8 cellular contexts compared by ENCODE assay signal in genomic region chr11:57597971-57598830, GRCh38. TPM values are rescaled to one million over a fixed set of nuclear protein-coding genes. Genes with fewer than 3 reads are reported as not detected.
DNase-seq lines count a peak whose midpoint lies in the region; ATAC-seq and TF ChIP-seq lines count a peak whose summit lies in the region.

No MANE protein-coding gene starts in this region.

- peak overlapping the region; percentile 81 to 92 (median 92) for H3K4me3 ChIP-seq in liver (ENCODE audit: low read depth in 1 of 3, low read length in 3 of 3)
- peak overlapping the region; percentile 51 for H3K4me3 ChIP-seq in suprapubic skin

- H3K4me1 Mint-ChIP-seq in dendritic cell treated with granulocyte-macrophage colony-stimulating factor and Interleukin-4, amounts not matched to agents 40 ng/mL and 50 ng/mL, for 4 days (ENCODE audit: low read depth) = peaks cover 27% of the 10 kb centered on the region
- peaks cover 1% of the 10 kb centered on the region for H3K4me1 Mint-ChIP-seq in T-helper 2 cell treated with Interferon-gamma antibody and Interleukin-4, amounts not matched to agents 5 μg/mL and 100 μg/mL, for 36 hours (ENCODE audit: low read depth)

- TF ChIP-seq RAD21 in liver (IDR thresholded peaks at IDR 0.05) = no peak

- peaks cover 20% of the 10 kb centered on the region for H3K27me3 Mint-ChIP-seq in dendritic cell treated with granulocyte-macrophage colony-stimulating factor and Interleukin-4, amounts not matched to agents 40 ng/mL and 50 ng/mL, for 4 days
- H3K27me3 Mint-ChIP-seq in T-helper 2 cell treated with Interferon-gamma antibody and Interleukin-4, amounts not matched to agents 5 μg/mL and 100 μg/mL, for 36 hours (ENCODE audit: low read depth) = peaks cover 36% of the 10 kb centered on the region

- peak overlapping the region; percentile 46 to 83 for H3K9ac ChIP-seq in liver (ENCODE audit: low read depth in 1 of 2, low read length in 2 of 2)

- H3K9me3 ChIP-seq in liver (ENCODE audit: control insufficient read depth in 4 of 4, low read length in 3 of 4) = no peaks in the 10 kb centered on the region
- no peaks in the 10 kb centered on the region for H3K9me3 ChIP-seq in suprapubic skin

- peak overlapping the region; percentile 62 for H3K27ac Mint-ChIP-seq in dendritic cell treated with granulocyte-macrophage colony-stimulating factor and Interleukin-4, amounts not matched to agents 40 ng/mL and 50 ng/mL, for 4 days
- H3K27ac Mint-ChIP-seq in T-helper 2 cell treated with Interferon-gamma antibody and Interleukin-4, amounts not matched to agents 5 μg/mL and 100 μg/mL, for 36 hours = no peak overlapping the region

- H3K4me1 ChIP-seq in liver (ENCODE audit: control insufficient read depth in 4 of 4, insufficient read depth in 4 of 4, low read length in 3 of 4) (peaks cover 11 to 38% (median 23%) of the 10 kb centered on the region in 4 donors), suprapubic skin (peaks cover 20% of the 10 kb centered on the region)

- DNase-seq in HuH-7.5 (ENCODE audit: low spot score) (peak; percentile 93), suprapubic skin (ENCODE audit: low spot score in 2 of 2) (peak; percentile 89 to 90), A172 (ENCODE audit: low spot score) (no peak), HPDE6-E6E7 (ENCODE audit: extremely low spot score) (no peak)
- no peak for DNase-seq in T-helper 2 cell treated with Interferon-gamma antibody and Interleukin-4, amounts not matched to agents 5 μg/mL and 100 μg/mL, for 36 hours (ENCODE audit: low spot score)

- 2% methylated on average over 32 of the region's 32 CpGs for WGBS in liver
- 3% methylated on average over 22 of the region's 32 CpGs for WGBS in suprapubic skin

- H3K4me3 Mint-ChIP-seq in dendritic cell treated with granulocyte-macrophage colony-stimulating factor and Interleukin-4, amounts not matched to agents 40 ng/mL and 50 ng/mL, for 4 days = peak overlapping the region; percentile 63
- no peak overlapping the region for H3K4me3 Mint-ChIP-seq in T-helper 2 cell treated with Interferon-gamma antibody and Interleukin-4, amounts not matched to agents 5 μg/mL and 100 μg/mL, for 36 hours

- H3K9me3 Mint-ChIP-seq in dendritic cell treated with granulocyte-macrophage colony-stimulating factor and Interleukin-4, amounts not matched to agents 40 ng/mL and 50 ng/mL, for 4 days = no peaks in the 10 kb centered on the region
- no peaks in the 10 kb centered on the region for H3K9me3 Mint-ChIP-seq in T-helper 2 cell treated with Interferon-gamma antibody and Interleukin-4, amounts not matched to agents 5 μg/mL and 100 μg/mL, for 36 hours

- H3K27ac ChIP-seq in liver (ENCODE audit: low read depth in 1 of 2, low read length in 2 of 2) (peak overlapping the region; percentile 92 to 95), suprapubic skin (peak overlapping the region; percentile 92)

- no peak for ATAC-seq in GM21528 (IDR thresholded peaks at IDR 0.05; ENCODE audit: low FRiP score, unreplicated experiment)

- intact Hi-C loops in dendritic cell treated with granulocyte-macrophage colony-stimulating factor and Interleukin-4, amounts not matched to agents 40 ng/mL and 50 ng/mL, for 4 days (cut with micrococcal nuclease) = no loop called here

- peaks cover 6 to 18% (median 13%) of the 10 kb centered on the region in 4 donors for H3K36me3 ChIP-seq in liver (ENCODE audit: control insufficient read depth in 4 of 4, insufficient read depth in 3 of 4, low read depth in 1 of 4, low read length in 3 of 4)
- peaks cover 3% of the 10 kb centered on the region for H3K36me3 ChIP-seq in suprapubic skin

- TF ChIP-seq CTCF in liver (IDR thresholded peaks at IDR 0.05; ENCODE audit: low read depth, low read length, missing input control) (peak; percentile 0), suprapubic skin (IDR thresholded peaks at IDR 0.05) (no peak)

- no peak for TF ChIP-seq EP300 in suprapubic skin (IDR thresholded peaks at IDR 0.05)

- no peaks in the 10 kb centered on the region for H3K36me3 Mint-ChIP-seq in dendritic cell treated with granulocyte-macrophage colony-stimulating factor and Interleukin-4, amounts not matched to agents 40 ng/mL and 50 ng/mL, for 4 days (ENCODE audit: low read depth)
- H3K36me3 Mint-ChIP-seq in T-helper 2 cell treated with Interferon-gamma antibody and Interleukin-4, amounts not matched to agents 5 μg/mL and 100 μg/mL, for 36 hours (ENCODE audit: low read depth) = no peaks in the 10 kb centered on the region

- TF ChIP-seq POLR2A in suprapubic skin (IDR thresholded peaks at IDR 0.05) = no peak

- H3K27me3 ChIP-seq in liver (ENCODE audit: control insufficient read depth in 4 of 4, insufficient read depth in 4 of 4, low read length in 3 of 4) (no peaks in the 10 kb centered on the region), suprapubic skin (no peaks in the 10 kb centered on the region)

TF ChIP-seq in liver, 16 proteins besides CTCF, POLR2A, EP300 and RAD21:
- TF ChIP-seq NR2F2 (IDR thresholded peaks at IDR 0.05) (peak; percentile 73), HNF4G (IDR thresholded peaks at IDR 0.05) (no peak)
TF ChIP-seq in liver: peak in this region for 1.

RNA-seq across cellular contexts. Expression of gene SERPING1, which starts 0.7 kb away (rescaled TPM):
- total RNA-seq in liver (100 to 1,000 TPM; 235 to 541 TPM), suprapubic skin (100 to 1,000 TPM in 2 of 4 donors, 10 to 100 TPM in 2; 93.3 to 173 (median 119) TPM)
- polyA plus RNA-seq in liver = 1,000 to 10,000 TPM; 2,487 to 2,911 TPM
- total RNA-seq in A172 (2014; rRNA removed; shearing (Covaris generic)) = 0.74 and 4.8 TPM in 2 replicates

RNA-seq across cellular contexts. Expression of gene UBE2L6, which starts 30.7 kb away (rescaled TPM):
- total RNA-seq in liver (10 to 100 TPM; 18.6 to 44.8 TPM), suprapubic skin (10 to 100 TPM; 14.2 to 32.4 (median 25.5) TPM)
- 10 to 100 TPM; 85.4 to 97.2 TPM for polyA plus RNA-seq in liver
- total RNA-seq in A172 (2014; rRNA removed; shearing (Covaris generic)) = 52.5 and 69.6 TPM in 2 replicates

RNA-seq across cellular contexts. Expression of gene YPEL4, which starts 51.5 kb away (rescaled TPM):
- total RNA-seq in liver = 10 to 100 TPM in 1 of 2 donors, under 1 TPM in 1; 0.08 to 19.9 TPM
- under 1 TPM; 0.14 to 0.31 TPM for polyA plus RNA-seq in liver
- total RNA-seq in suprapubic skin = 1 to 10 TPM; 1.2 to 3.6 (median 1.5) TPM
- total RNA-seq in A172 (2014; rRNA removed; shearing (Covaris generic)) = 0.60 and 1.4 TPM in 2 replicates

RNA-seq across cellular contexts. Expression of gene CLP1, which starts 59.4 kb away (rescaled TPM):
- total RNA-seq in liver = 10 to 100 TPM; 10.1 to 12.3 TPM
- 1 to 10 TPM; 5.9 to 6.6 TPM for polyA plus RNA-seq in liver
- 10 to 100 TPM in 3 of 4 donors, 1 to 10 TPM in 1; 8.5 to 24.4 (median 20.9) TPM for total RNA-seq in suprapubic skin
- 20.5 and 22.9 TPM in 2 replicates for total RNA-seq in A172 (2014; rRNA removed; shearing (Covaris generic))

Comparison
In these comparisons a context has a peak if more than half of its experiments do, and no peak if none do; other contexts are left out.
1. DNase-seq: peak in HuH-7.5 (single experiment) and suprapubic skin (2 of 2); none in A172 (single experiment), T-helper 2 cell treated with Interferon-gamma antibody and Interleukin-4, amounts not matched to agents 5 μg/mL and 100 μg/mL, for 36 hours (single experiment) and HPDE6-E6E7 (single experiment).
2. RNA of gene SERPING1, which starts 0.7 kb away (total RNA-seq): 235 to 541 TPM in liver and 93.3 to 173 TPM in suprapubic skin; 0.74 to 4.8 TPM in A172; every median in the first group is over 10 times any median in the second.